8 cellular contexts compared by ENCODE assay signal in the genomic region with DNA sequence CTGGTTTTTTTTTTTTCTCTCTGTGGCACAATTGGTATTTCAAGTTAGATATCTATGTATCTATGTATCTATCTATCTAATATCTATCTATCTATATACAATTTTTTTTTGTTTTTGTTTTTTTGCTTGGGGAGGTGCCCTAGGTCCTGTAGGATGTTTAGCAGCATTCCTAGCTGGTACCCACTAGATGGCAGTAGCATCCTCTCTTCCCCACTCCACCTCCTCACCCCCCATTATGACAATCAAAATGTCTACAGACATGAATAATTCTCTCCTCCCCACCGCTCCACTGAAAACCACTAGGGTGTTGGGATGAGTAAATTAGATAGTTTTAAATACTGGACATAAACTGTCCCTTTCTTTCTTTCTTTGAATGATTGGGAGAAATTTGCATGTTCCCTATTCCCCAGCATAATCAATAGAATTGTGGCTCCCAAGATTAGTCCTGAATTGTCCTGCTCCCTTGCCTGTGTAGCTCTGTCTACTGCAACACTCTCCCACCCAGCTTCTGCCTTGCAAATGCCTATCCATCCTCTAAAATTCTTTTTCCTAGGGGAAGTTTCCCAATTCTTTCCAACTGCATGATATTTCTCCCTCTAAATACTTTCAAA.
DNase-seq lines count a peak whose midpoint lies in the region; ATAC-seq, FAIRE-seq and TF ChIP-seq lines count a peak whose summit lies in the region.

No MANE protein-coding gene starts in this region.

- H3K4me3 Mint-ChIP-seq in mesothelial cell of epicardium: no peak overlapping the region
- no peak overlapping the region for H3K4me3 Mint-ChIP-seq in activated T-cell treated with anti-CD3 and anti-CD28 coated beads, Interleukin-2, amount 50 U/mL, for 72 hours

- H3K4me2 ChIP-seq in smooth muscle cell: no peak overlapping the region

- peaks cover 9% of the 10 kb centered on the region for H3K4me1 Mint-ChIP-seq in mesothelial cell of epicardium
- H3K4me1 Mint-ChIP-seq in activated T-cell treated with anti-CD3 and anti-CD28 coated beads, Interleukin-2, amount 50 U/mL, for 72 hours (ENCODE audit: low read depth): no peaks in the 10 kb centered on the region

- H3K27ac ChIP-seq in smooth muscle cell (ENCODE audit: low read depth): no peak overlapping the region

- no peaks in the 10 kb centered on the region for H3K79me2 ChIP-seq in smooth muscle cell (ENCODE audit: low read depth)

- H3K9me3 Mint-ChIP-seq in mesothelial cell of epicardium: no peaks in the 10 kb centered on the region
- H3K9me3 Mint-ChIP-seq in activated T-cell treated with anti-CD3 and anti-CD28 coated beads, Interleukin-2, amount 50 U/mL, for 72 hours: peaks cover 2 to 3% of the 10 kb centered on the region in 2 donors

- ATAC-seq in HG03066 (IDR thresholded peaks at IDR 0.05; ENCODE audit: low read depth, unreplicated experiment) (peak; percentile 82), esophagus mucosa (peak; percentile 48)
- no peak for ATAC-seq in activated T-cell treated with anti-CD3 and anti-CD28 coated beads, Interleukin-2, amount 50 U/mL, for 72 hours (replicated peaks in 1 of 2)

- no peaks in the 10 kb centered on the region for H3K36me3 ChIP-seq in smooth muscle cell (ENCODE audit: low read depth)

- no peaks in the 10 kb centered on the region for H4K20me1 ChIP-seq in smooth muscle cell (ENCODE audit: low read depth)

- peaks cover 7% of the 10 kb centered on the region for H3K27me3 Mint-ChIP-seq in mesothelial cell of epicardium (ENCODE audit: low read depth)
- no peaks in the 10 kb centered on the region for H3K27me3 Mint-ChIP-seq in activated T-cell treated with anti-CD3 and anti-CD28 coated beads, Interleukin-2, amount 50 U/mL, for 72 hours (ENCODE audit: low read depth)

- peak; percentile 65 for FAIRE-seq in GM18507 (lab: Jason Lieb, UNC)

- no peak overlapping the region for H3K9ac ChIP-seq in smooth muscle cell (ENCODE audit: low read depth)

- H2AFZ ChIP-seq in smooth muscle cell (ENCODE audit: low read depth): no peak overlapping the region

- H3K36me3 Mint-ChIP-seq in mesothelial cell of epicardium: no peaks in the 10 kb centered on the region
- no peaks in the 10 kb centered on the region for H3K36me3 Mint-ChIP-seq in activated T-cell treated with anti-CD3 and anti-CD28 coated beads, Interleukin-2, amount 50 U/mL, for 72 hours (ENCODE audit: insufficient read depth in 2 of 2)

- WGBS in smooth muscle cell (ENCODE audit: low lambda C conversion rate): 6% methylated on average over 1 of the region's 1 CpG

- TF ChIP-seq CTCF in smooth muscle cell (IDR thresholded peaks at IDR 0.05; ENCODE audit: borderline replicate concordance, insufficient read depth, poor library complexity, severe bottlenecking) (peak; percentile 72), mesothelial cell of epicardium (IDR thresholded peaks at IDR 0.05; ENCODE audit: unreplicated experiment) (no peak)

- no peaks in the 10 kb centered on the region for H3K9me3 ChIP-seq in smooth muscle cell (replicated peaks; ENCODE audit: low read depth)

- H3K27me3 ChIP-seq in smooth muscle cell (ENCODE audit: low read depth): no peaks in the 10 kb centered on the region

- H3K4me3 ChIP-seq in smooth muscle cell: no peak overlapping the region

- DNase-seq in AG08396 (ENCODE audit: low spot score) (peak; percentile 54), GM18507 (ENCODE audit: extremely low spot score, insufficient read length, low read depth) (no peak), OCI-M1 (lab: John Stamatoyannopoulos, UW) (peak; percentile 53), smooth muscle cell (lab: John Stamatoyannopoulos, UW; ENCODE audit: unreplicated experiment) (no peak), mesothelial cell of epicardium (ENCODE audit: low spot score in 2 of 2, unreplicated experiment in 2 of 2) (no peak)
- no peak for DNase-seq in activated T-cell treated with anti-CD3 and anti-CD28 coated beads, Interleukin-2, amount 50 U/mL, for 72 hours

- H3K4me1 ChIP-seq in smooth muscle cell (ENCODE audit: low read depth): no peaks in the 10 kb centered on the region

- no peaks in the 10 kb centered on the region for H3F3A ChIP-seq in smooth muscle cell (ENCODE audit: low read depth)

- H3K27ac Mint-ChIP-seq in mesothelial cell of epicardium: no peak overlapping the region
- no peak overlapping the region for H3K27ac Mint-ChIP-seq in activated T-cell treated with anti-CD3 and anti-CD28 coated beads, Interleukin-2, amount 50 U/mL, for 72 hours

Comparison
In these comparisons a context has a peak if more than half of its experiments do, and no peak if none do; other contexts are left out.
1. DNase-seq: peak in AG08396 (single experiment) and OCI-M1 (single experiment); none in GM18507 (single experiment), smooth muscle cell (single experiment), mesothelial cell of epicardium (0 of 2) and activated T-cell treated with anti-CD3 and anti-CD28 coated beads, Interleukin-2, amount 50 U/mL, for 72 hours (0 of 2).
2. ATAC-seq: peak in HG03066 (single experiment) and esophagus mucosa (single experiment); none in activated T-cell treated with anti-CD3 and anti-CD28 coated beads, Interleukin-2, amount 50 U/mL, for 72 hours (0 of 2).